ENCODE assay signal across 16 cellular contexts in the genomic region with DNA sequence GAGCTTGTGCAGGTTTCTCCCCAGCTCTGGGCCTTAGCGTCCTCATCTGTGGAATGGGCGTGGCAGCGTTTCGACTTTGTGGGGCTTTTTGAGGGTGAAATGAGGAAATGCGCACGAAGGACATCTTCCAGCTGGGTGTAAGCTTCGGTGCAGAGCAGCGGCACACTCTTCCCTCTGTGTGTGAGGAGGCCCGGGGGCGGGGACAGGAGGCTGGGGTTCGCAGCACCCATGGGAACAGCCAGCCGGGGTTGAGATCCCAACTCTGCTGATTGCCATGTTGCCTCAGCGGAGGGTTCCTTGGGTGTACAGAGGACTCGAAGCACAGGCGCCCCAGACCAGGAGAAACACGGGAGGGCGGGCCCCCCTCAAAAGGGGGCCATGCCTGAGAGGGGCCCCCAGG.
A peak's percentile ranks its signal among the peaks of the same experiment; 100 is the strongest.
DNase-seq lines count a peak whose midpoint lies in the region; ATAC-seq, FAIRE-seq and TF ChIP-seq lines count a peak whose summit lies in the region.
"Had no signal": no experiment of that assay in that cellular context is flagged by ENCODE, and none has a peak within 500 bp of the region (broad histone marks: within the 10 kb centered on the region; RNA-seq: fewer than 3 reads in every experiment).

No MANE protein-coding gene starts in this region.

- peak overlapping the region; percentile 75 for H3K4me3 Mint-ChIP-seq in nephron progenitor cell
- H3K4me3 Mint-ChIP-seq: T-helper 2 cell treated with Interferon-gamma antibody and Interleukin-4, amounts not matched to agents 5 μg/mL and 100 μg/mL, for 36 hours had no signal

- intact Hi-C loops in GM12878 (cut with micrococcal nuclease; ENCODE audit: unreplicated experiment) (no loop called here), thyroid gland (cut with DNase I) (loop anchor here (5.0 kb wide), 2 partner anchors 264 to 694 kb away; a partner anchor contains a TSS), left colon (cut with DNase I, micrococcal nuclease) (loop anchor here in 1 of 2 donors (10.0 kb wide), 3 partner anchors 266 to 1016 kb away; a partner anchor contains a TSS)

- SMC1A ChIA-PET in GM12878 (lab: Charles Lee; ENCODE audit: uncharacterized antibody, unreplicated experiment) = interaction anchor here (1.0 to 3.0 kb wide), 9 partner anchors 9 to 693 kb away, joined by 3 to 23 read pairs (median 4); a partner anchor contains a TSS

- H3K27ac Mint-ChIP-seq in nephron progenitor cell = no peak overlapping the region
- H3K27ac Mint-ChIP-seq: T-helper 2 cell treated with Interferon-gamma antibody and Interleukin-4, amounts not matched to agents 5 μg/mL and 100 μg/mL, for 36 hours had no signal

- H3K4me2 ChIP-seq in GM12878 (ENCODE audit: control insufficient read depth, insufficient read depth) = no peak overlapping the region

- no TSS peak for BruUV-seq in GM12878 (replicated peaks; lab: Mats Ljungman, UMichigan)

- no peak for DNase-seq in BE2C
- DNase-seq in GM12878 (ENCODE audit: low read depth, low spot score) = no peak
- no peak for DNase-seq in nephron progenitor cell
- no peak for DNase-seq in DMS 273 treated with DMSO at 0.1 percent for 48 hours (lab: John Stamatoyannopoulos, UW)
- DNase-seq in thyroid gland = no peak
- no peak for DNase-seq in left colon
- DNase-seq in ACHN = no peak
- DNase-seq: foreskin melanocyte; KG1; NCI-H1092; SJCRH30; stimulated activated CD4-positive, alpha-beta T cell treated with anti-CD3 and anti-CD28 coated beads, Interleukin-1b, Interleukin-23, amount 100 ng/mL, for 48 hours; stimulated activated naive CD4-positive, alpha-beta T cell treated with Interleukin-2 at 50 U/mL for 16 hours; trophoblast cell had no signal

- no peak for TF ChIP-seq RAD21 in GM12878 (IDR thresholded peaks at IDR 0.05; ENCODE audit: insufficient read depth, low read depth, low read length)

- H3K4me1 Mint-ChIP-seq in nephron progenitor cell = peaks cover 28% of the 10 kb centered on the region

- in situ Hi-C loops in GM12878 (cut with MboI) = no loop called here
- in situ Hi-C loops in ACHN (cut with HindIII; ENCODE audit: low pct_ligation_motif_present, low pct_unique_long_range_greater_than_20kb, low sequenced_read_pairs) = loop anchor here (25.0 kb wide), 2 partner anchors 274 to 699 kb away; a partner anchor contains a TSS

- H2AFZ ChIP-seq in GM12878 (ENCODE audit: control insufficient read depth, low read depth, low read length) = no peak overlapping the region

- POLR2A ChIA-PET in GM12878 (lab: Charles Lee) = no interaction called here

- H3K4me3 ChIP-seq in BE2C (ENCODE audit: low read depth, low read length) (peak overlapping the region; percentile 54; the same call in 1 of the 2 replicates), GM12878 (no peak overlapping the region), thyroid gland (replicated peaks in 1 of 3) (no peak overlapping the region)
- H3K4me3 ChIP-seq: SJCRH30 had no signal

- H3K9me3 Mint-ChIP-seq in nephron progenitor cell = no peaks in the 10 kb centered on the region
- H3K9me3 Mint-ChIP-seq: T-helper 2 cell treated with Interferon-gamma antibody and Interleukin-4, amounts not matched to agents 5 μg/mL and 100 μg/mL, for 36 hours had no signal

- H4K20me1 ChIP-seq in GM12878 (ENCODE audit: control insufficient read depth, insufficient read depth) = no peaks in the 10 kb centered on the region

- ATAC-seq in GM18867 (IDR thresholded peaks at IDR 0.05; ENCODE audit: unreplicated experiment) (peak; percentile 42), GM12878 (no peak), left colon (no peak)

- WGBS in GM12878 (ENCODE audit: insufficient coverage, insufficient replicate concordance, low lambda C conversion rate, missing lambda C conversion rate) = 45% methylated on average over 17 of the region's 17 CpGs
- 77 to 86% methylated on average over 17 of the region's 17 CpGs for WGBS in thyroid gland, 2 donors

- no peak for FAIRE-seq in GM12878 (lab: Jason Lieb, UNC)

- no peaks in the 10 kb centered on the region for H3K9me3 ChIP-seq in BE2C
- no peaks in the 10 kb centered on the region for H3K9me3 ChIP-seq in GM12878 (replicated peaks; ENCODE audit: control insufficient read depth, insufficient read depth, low read length)
- H3K9me3 ChIP-seq in thyroid gland = no peaks in the 10 kb centered on the region
- H3K9me3 ChIP-seq: SJCRH30 had no signal

- TF ChIP-seq POLR2A in GM12878 (IDR thresholded peaks at IDR 0.05; ENCODE audit: low read depth, low read length) = no peak
- no peak for TF ChIP-seq POLR2A in thyroid gland (IDR thresholded peaks at IDR 0.05)

- CTCF ChIA-PET in GM12878 (lab: Yijun Ruan, JAX) = interaction anchor here (0.7 to 3.1 kb wide), 16 partner anchors 8 to 695 kb away, joined by 3 to 38 read pairs (median 4); a partner anchor contains a TSS

- no peaks in the 10 kb centered on the region for H3K79me2 ChIP-seq in GM12878 (ENCODE audit: control insufficient read depth, insufficient read depth, low read length)

- no peak for TF ChIP-seq CTCF in BE2C (IDR thresholded peaks at IDR 0.05; ENCODE audit: low read depth, low read length)
- TF ChIP-seq CTCF in GM12878 (IDR thresholded peaks at IDR 0.05 in 2 of 3, conservative IDR thresholded peaks at IDR 0.05 in 1 of 3; ENCODE audit: control insufficient read depth in 2 of 3, extremely low read depth in 1 of 3, insufficient read depth in 1 of 3, low read depth in 3 of 3, low read length in 3 of 3) = no peak
- no peak for TF ChIP-seq CTCF in nephron progenitor cell (IDR thresholded peaks at IDR 0.05)
- no peak for TF ChIP-seq CTCF in thyroid gland (IDR thresholded peaks at IDR 0.05)

- no peak overlapping the region for H3K27ac ChIP-seq in GM12878 (ENCODE audit: control insufficient read depth, insufficient read depth)
- H3K27ac ChIP-seq in thyroid gland = no peak overlapping the region
- H3K27ac ChIP-seq: SJCRH30 had no signal

- H3K27me3 Mint-ChIP-seq in nephron progenitor cell (ENCODE audit: low read depth, poor library complexity) = peaks cover 30% of the 10 kb centered on the region

- no peak overlapping the region for H3K9ac ChIP-seq in GM12878 (ENCODE audit: control insufficient read depth, insufficient read depth, low read length)

- no peaks in the 10 kb centered on the region for H3K36me3 Mint-ChIP-seq in nephron progenitor cell (ENCODE audit: low read depth)

- H3K36me3 ChIP-seq in BE2C (no peaks in the 10 kb centered on the region), GM12878 (ENCODE audit: control insufficient read depth in 2 of 2, insufficient read depth in 2 of 2, low read length in 1 of 2) (no peaks in the 10 kb centered on the region), thyroid gland (no peaks in the 10 kb centered on the region)
- H3K36me3 ChIP-seq: SJCRH30 had no signal

- H3K27me3 ChIP-seq in BE2C (no peaks in the 10 kb centered on the region), GM12878 (replicated peaks in 1 of 2; ENCODE audit: control insufficient read depth in 2 of 2, insufficient read depth in 2 of 2, low read length in 1 of 2) (peaks cover 0 to 2% of the 10 kb centered on the region in 2 experiments; a peak in 2 of 4 replicates), thyroid gland (peaks cover 3% of the 10 kb centered on the region)
- H3K27me3 ChIP-seq: SJCRH30 had no signal

- TF ChIP-seq EP300 in GM12878 (IDR thresholded peaks at IDR 0.05; ENCODE audit: borderline replicate concordance in 1 of 2, control insufficient read depth in 1 of 2, low read depth in 2 of 2, low read length in 2 of 2) = no peak

- RAD21 ChIA-PET in GM12878 (lab: Charles Lee; ENCODE audit: unreplicated experiment) = interaction anchor here (1.2 to 2.1 kb wide), 9 partner anchors 8 to 694 kb away, joined by 3 to 38 read pairs (median 5); a partner anchor contains a TSS

- H3K4me1 ChIP-seq in BE2C (peaks cover 32% of the 10 kb centered on the region), GM12878 (ENCODE audit: control insufficient read depth, insufficient read depth, low read length) (no peaks in the 10 kb centered on the region), thyroid gland (peaks cover 4 to 8% of the 10 kb centered on the region in 2 donors)
- H3K4me1 ChIP-seq: SJCRH30 had no signal

TF ChIP-seq in GM12878, 131 proteins besides CTCF, POLR2A, EP300 and RAD21:
- TF ChIP-seq, protein P1, sequence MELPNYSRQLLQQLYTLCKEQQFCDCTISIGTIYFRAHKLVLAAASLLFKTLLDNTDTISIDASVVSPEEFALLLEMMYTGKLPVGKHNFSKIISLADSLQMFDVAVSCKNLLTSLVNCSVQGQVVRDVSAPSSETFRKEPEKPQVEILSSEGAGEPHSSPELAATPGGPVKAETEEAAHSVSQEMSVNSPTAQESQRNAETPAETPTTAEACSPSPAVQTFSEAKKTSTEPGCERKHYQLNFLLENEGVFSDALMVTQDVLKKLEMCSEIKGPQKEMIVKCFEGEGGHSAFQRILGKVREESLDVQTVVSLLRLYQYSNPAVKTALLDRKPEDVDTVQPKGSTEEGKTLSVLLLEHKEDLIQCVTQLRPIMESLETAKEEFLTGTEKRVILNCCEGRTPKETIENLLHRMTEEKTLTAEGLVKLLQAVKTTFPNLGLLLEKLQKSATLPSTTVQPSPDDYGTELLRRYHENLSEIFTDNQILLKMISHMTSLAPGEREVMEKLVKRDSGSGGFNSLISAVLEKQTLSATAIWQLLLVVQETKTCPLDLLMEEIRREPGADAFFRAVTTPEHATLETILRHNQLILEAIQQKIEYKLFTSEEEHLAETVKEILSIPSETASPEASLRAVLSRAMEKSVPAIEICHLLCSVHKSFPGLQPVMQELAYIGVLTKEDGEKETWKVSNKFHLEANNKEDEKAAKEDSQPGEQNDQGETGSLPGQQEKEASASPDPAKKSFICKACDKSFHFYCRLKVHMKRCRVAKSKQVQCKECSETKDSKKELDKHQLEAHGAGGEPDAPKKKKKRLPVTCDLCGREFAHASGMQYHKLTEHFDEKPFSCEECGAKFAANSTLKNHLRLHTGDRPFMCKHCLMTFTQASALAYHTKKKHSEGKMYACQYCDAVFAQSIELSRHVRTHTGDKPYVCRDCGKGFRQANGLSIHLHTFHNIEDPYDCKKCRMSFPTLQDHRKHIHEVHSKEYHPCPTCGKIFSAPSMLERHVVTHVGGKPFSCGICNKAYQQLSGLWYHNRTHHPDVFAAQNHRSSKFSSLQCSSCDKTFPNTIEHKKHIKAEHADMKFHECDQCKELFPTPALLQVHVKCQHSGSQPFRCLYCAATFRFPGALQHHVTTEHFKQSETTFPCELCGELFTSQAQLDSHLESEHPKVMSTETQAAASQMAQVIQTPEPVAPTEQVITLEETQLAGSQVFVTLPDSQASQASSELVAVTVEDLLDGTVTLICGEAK (IDR thresholded peaks at IDR 0.05; ENCODE audit: borderline replicate concordance) = no peak
- TF ChIP-seq SPI1 (IDR thresholded peaks at IDR 0.05; ENCODE audit: borderline replicate concordance, insufficient read depth, low read depth, low read length) = peak; percentile 11; the same call in 1 of the 2 replicates
